Comparison of ENCODE assay signal across 8 cellular contexts in genomic region chr7:41943098-41943577, GRCh38.
A peak's percentile ranks its signal among the peaks of the same experiment; 100 is the strongest.
DNase-seq lines count a peak whose midpoint lies in the region; ATAC-seq and TF ChIP-seq lines count a peak whose summit lies in the region.

No MANE protein-coding gene starts in this region.

- H3K9me3 ChIP-seq in DND-41 (ENCODE audit: insufficient read depth, low read length, severe bottlenecking) = no peaks in the 10 kb centered on the region
- no peaks in the 10 kb centered on the region for H3K9me3 ChIP-seq in thoracic aorta

- H3K9ac ChIP-seq in DND-41 (ENCODE audit: low read depth, low read length) = no peak overlapping the region

- H3K27me3 ChIP-seq in DND-41 (ENCODE audit: insufficient read depth, low read length, poor library complexity) (peaks cover 3% of the 10 kb centered on the region), thoracic aorta (replicated peaks; ENCODE audit: insufficient read depth) (no peaks in the 10 kb centered on the region)

- H3K27ac ChIP-seq in DND-41 (ENCODE audit: low read length) = no peak overlapping the region
- no peak overlapping the region for H3K27ac ChIP-seq in thoracic aorta

- TF ChIP-seq CTCF in DND-41 (IDR thresholded peaks at IDR 0.05; ENCODE audit: borderline replicate concordance, extremely low read depth, low read length, poor library complexity, severe bottlenecking) (peak; percentile 99), thoracic aorta (IDR thresholded peaks at IDR 0.05) (peak; percentile 90)

- peaks cover 7% of the 10 kb centered on the region for H3K4me1 ChIP-seq in DND-41 (ENCODE audit: insufficient read depth, low read length)
- H3K4me1 ChIP-seq in thoracic aorta (ENCODE audit: control insufficient read depth in 1 of 2, low read depth in 2 of 2) = peaks cover 0 to 6% of the 10 kb centered on the region in 2 donors

- peak; percentile 77 for DNase-seq in DND-41
- DNase-seq in HuH-7.5 (ENCODE audit: low spot score) = peak; percentile 71
- DNase-seq in SHP77 (lab: John Stamatoyannopoulos, UW) = peak; percentile 69 to 75
- peak; percentile 87 for DNase-seq in activated effector memory CD4-positive, alpha-beta T cell treated with anti-CD3 and anti-CD28 coated beads, Interleukin-2, amount 50 U/mL, for 16 hours
- peak; percentile 77 for DNase-seq in germinal center (ENCODE audit: low spot score)
- peak; percentile 64 for DNase-seq in occipital lobe (lab: John Stamatoyannopoulos, UW)
- no peak for DNase-seq in thoracic aorta (ENCODE audit: low spot score)

- peak overlapping the region; percentile 44; the same call in 1 of the 2 replicates for H3K4me2 ChIP-seq in DND-41 (ENCODE audit: insufficient read depth, low read length)

- H4K20me1 ChIP-seq in DND-41 (ENCODE audit: insufficient read depth, low read length) = no peaks in the 10 kb centered on the region

- H3K4me3 ChIP-seq in DND-41 (ENCODE audit: low read depth in 1 of 2, low read length in 2 of 2) (no peak overlapping the region), thoracic aorta (peak overlapping the region; percentile 61)

- H3K79me2 ChIP-seq in DND-41 (ENCODE audit: insufficient read depth, low read length) = no peaks in the 10 kb centered on the region

- H3K36me3 ChIP-seq in DND-41 (ENCODE audit: insufficient read depth, low read length) (no peaks in the 10 kb centered on the region), thoracic aorta (no peaks in the 10 kb centered on the region)

- peak overlapping the region; percentile 61 for H2AFZ ChIP-seq in DND-41 (ENCODE audit: low read depth, low read length)

- ATAC-seq in DND-41 (ENCODE audit: insufficient read depth, low read depth) = peak; percentile 82
- ATAC-seq in GM21619 (IDR thresholded peaks at IDR 0.05; ENCODE audit: unreplicated experiment) = peak; percentile 81
- no peak for ATAC-seq in thoracic aorta (ENCODE audit: insufficient number of reproducible peaks, low FRiP score, low read depth)
